In the genomic region with DNA sequence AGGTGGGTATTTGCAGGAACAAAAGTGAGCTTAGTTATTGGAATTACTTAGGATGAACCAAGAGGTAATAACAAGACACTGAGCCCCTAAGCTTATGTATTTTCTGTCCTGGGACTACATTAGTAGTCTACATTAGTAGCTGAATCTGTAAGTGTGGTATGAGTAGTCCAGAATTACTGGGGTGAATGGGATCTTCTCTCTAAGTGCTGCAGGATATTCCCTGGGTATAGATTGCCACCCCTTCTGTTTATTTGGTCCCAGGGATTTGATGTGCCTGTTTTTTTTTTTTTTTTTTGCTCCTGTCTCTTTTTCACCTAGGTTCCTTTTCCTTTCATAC, we compare ENCODE assay signal across 9 cellular contexts. TPM values are rescaled to one million over a fixed set of nuclear protein-coding genes. Genes with fewer than 3 reads are reported as not detected.
DNase-seq lines count a peak whose midpoint lies in the region; ATAC-seq and TF ChIP-seq lines count a peak whose summit lies in the region.
"Had no signal": no experiment of that assay in that cellular context is flagged by ENCODE, and none has a peak within 500 bp of the region (broad histone marks: within the 10 kb centered on the region; RNA-seq: fewer than 3 reads in every experiment).

No MANE protein-coding gene starts in this region.

- H3K27me3 ChIP-seq in SK-N-SH (ENCODE audit: insufficient read depth): no peaks in the 10 kb centered on the region
- H3K27me3 ChIP-seq in breast epithelium: no peaks in the 10 kb centered on the region
- H3K27me3 ChIP-seq: esophagus squamous epithelium had no signal

- 0 out of 2 replicates have a peak overlapping the region, but pooled peaks have one; percentile 25 for H3K4me2 ChIP-seq in SK-N-SH

- no peaks in the 10 kb centered on the region for H3K36me3 ChIP-seq in SK-N-SH (replicated peaks in 1 of 2; ENCODE audit: control insufficient read depth in 1 of 2, insufficient read depth in 2 of 2, low read length in 1 of 2)
- H3K36me3 ChIP-seq in breast epithelium: no peaks in the 10 kb centered on the region
- H3K36me3 ChIP-seq: esophagus squamous epithelium had no signal

- CTCF ChIA-PET in SK-N-SH (lab: Yijun Ruan, JAX): interaction anchor here (0.7 kb wide), 1 partner anchor 19 kb away, joined by 3 read pairs; no protein-coding TSS in a partner anchor

- H3K4me1 ChIP-seq in SK-N-SH (ENCODE audit: control insufficient read depth in 1 of 2, insufficient read depth in 2 of 2, low read depth in 1 of 2, low read length in 1 of 2) (peaks cover 5 to 11% of the 10 kb centered on the region in 2 experiments; a peak in 3 of 4 replicates), breast epithelium (no peaks in the 10 kb centered on the region)

- H3K9me2 ChIP-seq in SK-N-SH: no peaks in the 10 kb centered on the region

- DNase-seq in SK-N-SH (no peak), breast epithelium (ENCODE audit: low spot score in 2 of 2) (no peak), cerebellum (ENCODE audit: low spot score) (no peak), G401 (ENCODE audit: low spot score) (no peak)
- DNase-seq: esophagus squamous epithelium had no signal

- peaks cover 69% of the 10 kb centered on the region for H4K20me1 ChIP-seq in SK-N-SH (ENCODE audit: insufficient read depth)

- H3K4me3 Mint-ChIP-seq in stimulated activated memory B cell treated with anti-CD40 and anti-IgM and Interleukin-4, amounts not matched to agents 10 μg/mL and 1 μg/mL and 100 μg/mL, for 72 hours: no peak overlapping the region

- in situ Hi-C loops in G401 (cut with HindIII; ENCODE audit: low sequenced_read_pairs): loop anchor here (25.0 kb wide), 1 partner anchor 104 kb away; no protein-coding TSS in a partner anchor

- H3K9me3 ChIP-seq in SK-N-SH (no peaks in the 10 kb centered on the region; the same call in 1 of the 2 replicates), breast epithelium (no peaks in the 10 kb centered on the region)
- H3K9me3 ChIP-seq: esophagus squamous epithelium had no signal

- H3K36me3 Mint-ChIP-seq in stimulated activated memory B cell treated with anti-CD40 and anti-IgM and Interleukin-4, amounts not matched to agents 10 μg/mL and 1 μg/mL and 100 μg/mL, for 72 hours: no peaks in the 10 kb centered on the region

- ATAC-seq in SK-N-SH treated with all-trans-retinoic acid at 6 μM for 48 hours (no peak; the same call in 2 of the 3 replicates), HG03097 (IDR thresholded peaks at IDR 0.05; ENCODE audit: low FRiP score, unreplicated experiment) (peak; percentile 23), GM21515 (IDR thresholded peaks at IDR 0.05; ENCODE audit: unreplicated experiment) (no peak)
- ATAC-seq in stimulated activated memory B cell treated with anti-CD40 and anti-IgM and Interleukin-4, amounts not matched to agents 10 μg/mL and 1 μg/mL and 100 μg/mL, for 72 hours: no peak

- H3K4me3 ChIP-seq in SK-N-SH (ENCODE audit: low read depth in 2 of 2, low read length in 1 of 2): no peak overlapping the region
- H3K4me3 ChIP-seq in breast epithelium: no peak overlapping the region
- H3K4me3 ChIP-seq: esophagus squamous epithelium had no signal

- peaks cover 7% of the 10 kb centered on the region for H3F3A ChIP-seq in SK-N-SH (replicated peaks; ENCODE audit: insufficient read depth)

- TF ChIP-seq CTCF in SK-N-SH (IDR thresholded peaks at IDR 0.05) (no peak), breast epithelium (IDR thresholded peaks at IDR 0.05) (no peak)

- peak overlapping the region; percentile 19 for H3K27ac Mint-ChIP-seq in stimulated activated memory B cell treated with anti-CD40 and anti-IgM and Interleukin-4, amounts not matched to agents 10 μg/mL and 1 μg/mL and 100 μg/mL, for 72 hours

- H2AFZ ChIP-seq in SK-N-SH (ENCODE audit: low read depth): no peak overlapping the region

- no peak for TF ChIP-seq EP300 in SK-N-SH (IDR thresholded peaks at IDR 0.05; ENCODE audit: borderline replicate concordance in 1 of 2, low read depth in 1 of 2, low read length in 1 of 2)

- no peaks in the 10 kb centered on the region for H3K9me3 Mint-ChIP-seq in stimulated activated memory B cell treated with anti-CD40 and anti-IgM and Interleukin-4, amounts not matched to agents 10 μg/mL and 1 μg/mL and 100 μg/mL, for 72 hours

- H3K79me2 ChIP-seq in SK-N-SH (ENCODE audit: insufficient read depth): peaks cover 78% of the 10 kb centered on the region

- H3K27ac ChIP-seq in SK-N-SH (ENCODE audit: low read depth in 2 of 2, low read length in 1 of 2): no peak overlapping the region
- H3K27ac ChIP-seq in breast epithelium: peak overlapping the region; percentile 43 to 50

- no peaks in the 10 kb centered on the region for H3K27me3 Mint-ChIP-seq in stimulated activated memory B cell treated with anti-CD40 and anti-IgM and Interleukin-4, amounts not matched to agents 10 μg/mL and 1 μg/mL and 100 μg/mL, for 72 hours

- H3K9ac ChIP-seq in SK-N-SH: no peak overlapping the region

- TF ChIP-seq POLR2A in breast epithelium (IDR thresholded peaks at IDR 0.05): no peak

- POLR2A ChIA-PET in SK-N-SH (lab: Yijun Ruan, JAX): no interaction called here

- intact Hi-C loops in breast epithelium (cut with DNase I; ENCODE audit: low total_unique reads): no loop called here

- H3K4me1 Mint-ChIP-seq in stimulated activated memory B cell treated with anti-CD40 and anti-IgM and Interleukin-4, amounts not matched to agents 10 μg/mL and 1 μg/mL and 100 μg/mL, for 72 hours: peaks cover 68% of the 10 kb centered on the region

- TF ChIP-seq RAD21 in SK-N-SH (IDR thresholded peaks at IDR 0.05; ENCODE audit: low read length): no peak

TF ChIP-seq in SK-N-SH, 30 proteins besides CTCF, POLR2A, EP300 and RAD21:
- TF ChIP-seq TEAD4 (IDR thresholded peaks at IDR 0.05; ENCODE audit: borderline replicate concordance, insufficient read depth) (no peak), EZH2phosphoT487 (IDR thresholded peaks at IDR 0.05; ENCODE audit: borderline replicate concordance, low read depth) (no peak), YY1 (IDR thresholded peaks at IDR 0.05; ENCODE audit: low read depth) (no peak), GATA2 (CRISPR knock-in tag; IDR thresholded peaks at IDR 0.05) (no peak), POLR2AphosphoS5 (IDR thresholded peaks at IDR 0.05; ENCODE audit: low read depth, low read length) (no peak), JUND (IDR thresholded peaks at IDR 0.05) (no peak), CHD2 (IDR thresholded peaks at IDR 0.05; ENCODE audit: low read length, partially characterized antibody) (no peak)
- TF ChIP-seq, protein P1, sequence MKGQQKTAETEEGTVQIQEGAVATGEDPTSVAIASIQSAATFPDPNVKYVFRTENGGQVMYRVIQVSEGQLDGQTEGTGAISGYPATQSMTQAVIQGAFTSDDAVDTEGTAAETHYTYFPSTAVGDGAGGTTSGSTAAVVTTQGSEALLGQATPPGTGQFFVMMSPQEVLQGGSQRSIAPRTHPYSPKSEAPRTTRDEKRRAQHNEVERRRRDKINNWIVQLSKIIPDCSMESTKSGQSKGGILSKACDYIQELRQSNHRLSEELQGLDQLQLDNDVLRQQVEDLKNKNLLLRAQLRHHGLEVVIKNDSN (IDR thresholded peaks at IDR 0.05; ENCODE audit: borderline replicate concordance, low read depth): no peak

TF ChIP-seq in SK-N-SH treated with all-trans-retinoic acid at 6 μM for 48 hours, 23 proteins besides CTCF, POLR2A, EP300 and RAD21 (continues in another document):
- TF ChIP-seq ZNF8 (CRISPR knock-in tag; IDR thresholded peaks at IDR 0.05) (no peak), PPARA (CRISPR knock-in tag; IDR thresholded peaks at IDR 0.05; ENCODE audit: borderline replicate concordance) (no peak), RARB (CRISPR knock-in tag; IDR thresholded peaks at IDR 0.05) (no peak), GLIS3 (CRISPR knock-in tag; IDR thresholded peaks at IDR 0.05) (no peak), BACH2 (CRISPR knock-in tag; IDR thresholded peaks at IDR 0.05; ENCODE audit: borderline replicate concordance) (no peak), TOX (CRISPR knock-in tag; IDR thresholded peaks at IDR 0.05; ENCODE audit: borderline replicate concordance) (no peak), ZNF70 (CRISPR knock-in tag; IDR thresholded peaks at IDR 0.05) (no peak), ARNTL (CRISPR knock-in tag; IDR thresholded peaks at IDR 0.05; ENCODE audit: borderline replicate concordance, low read depth) (no peak), TCF4 (CRISPR knock-in tag; IDR thresholded peaks at IDR 0.05; ENCODE audit: borderline replicate concordance) (no peak), OSR1 (CRISPR knock-in tag; IDR thresholded peaks at IDR 0.05) (no peak), ZFP30 (CRISPR knock-in tag; IDR thresholded peaks at IDR 0.05) (no peak)
- TF ChIP-seq, protein P2, sequence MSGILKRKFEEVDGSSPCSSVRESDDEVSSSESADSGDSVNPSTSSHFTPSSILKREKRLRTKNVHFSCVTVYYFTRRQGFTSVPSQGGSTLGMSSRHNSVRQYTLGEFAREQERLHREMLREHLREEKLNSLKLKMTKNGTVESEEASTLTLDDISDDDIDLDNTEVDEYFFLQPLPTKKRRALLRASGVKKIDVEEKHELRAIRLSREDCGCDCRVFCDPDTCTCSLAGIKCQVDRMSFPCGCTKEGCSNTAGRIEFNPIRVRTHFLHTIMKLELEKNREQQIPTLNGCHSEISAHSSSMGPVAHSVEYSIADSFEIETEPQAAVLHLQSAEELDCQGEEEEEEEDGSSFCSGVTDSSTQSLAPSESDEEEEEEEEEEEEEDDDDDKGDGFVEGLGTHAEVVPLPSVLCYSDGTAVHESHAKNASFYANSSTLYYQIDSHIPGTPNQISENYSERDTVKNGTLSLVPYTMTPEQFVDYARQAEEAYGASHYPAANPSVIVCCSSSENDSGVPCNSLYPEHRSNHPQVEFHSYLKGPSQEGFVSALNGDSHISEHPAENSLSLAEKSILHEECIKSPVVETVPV (CRISPR knock-in tag; IDR thresholded peaks at IDR 0.05): no peak
- TF ChIP-seq, protein P3, sequence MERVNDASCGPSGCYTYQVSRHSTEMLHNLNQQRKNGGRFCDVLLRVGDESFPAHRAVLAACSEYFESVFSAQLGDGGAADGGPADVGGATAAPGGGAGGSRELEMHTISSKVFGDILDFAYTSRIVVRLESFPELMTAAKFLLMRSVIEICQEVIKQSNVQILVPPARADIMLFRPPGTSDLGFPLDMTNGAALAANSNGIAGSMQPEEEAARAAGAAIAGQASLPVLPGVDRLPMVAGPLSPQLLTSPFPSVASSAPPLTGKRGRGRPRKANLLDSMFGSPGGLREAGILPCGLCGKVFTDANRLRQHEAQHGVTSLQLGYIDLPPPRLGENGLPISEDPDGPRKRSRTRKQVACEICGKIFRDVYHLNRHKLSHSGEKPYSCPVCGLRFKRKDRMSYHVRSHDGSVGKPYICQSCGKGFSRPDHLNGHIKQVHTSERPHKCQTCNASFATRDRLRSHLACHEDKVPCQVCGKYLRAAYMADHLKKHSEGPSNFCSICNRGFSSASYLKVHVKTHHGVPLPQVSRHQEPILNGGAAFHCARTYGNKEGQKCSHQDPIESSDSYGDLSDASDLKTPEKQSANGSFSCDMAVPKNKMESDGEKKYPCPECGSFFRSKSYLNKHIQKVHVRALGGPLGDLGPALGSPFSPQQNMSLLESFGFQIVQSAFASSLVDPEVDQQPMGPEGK (CRISPR knock-in tag; IDR thresholded peaks at IDR 0.05; ENCODE audit: borderline replicate concordance): no peak

RNA-seq across cellular contexts. Expression of a gene that starts 5.9 kb away (rescaled TPM):
- polyA plus RNA-seq in SK-N-SH (2012; rRNA removed): 1.6 and 2.3 TPM in 2 replicates
- polyA plus RNA-seq in SK-N-SH (2012; cell fraction: cytosol; rRNA removed): 2.7 and 4.1 TPM in 2 replicates
- 1.3 and 2.5 TPM in 2 replicates for polyA plus RNA-seq in SK-N-SH (2012; cell fraction: nucleus; rRNA removed)
- 10 to 100 TPM; 21.3 to 60.7 (median 34.4) TPM for total RNA-seq in breast epithelium
- total RNA-seq in cerebellum: 20.2 TPM
- total RNA-seq in G401 (2014; rRNA removed; shearing (Covaris generic)): 11.8 and 19.8 TPM in 2 replicates

Comparison
In these comparisons a context has a peak if more than half of its experiments do, and no peak if none do; other contexts are left out.
1. H3K27ac ChIP-seq: peak in breast epithelium (2 of 2); none in SK-N-SH (0 of 2).